ENCODE assay signal across 1 cellular context in the genomic region with DNA sequence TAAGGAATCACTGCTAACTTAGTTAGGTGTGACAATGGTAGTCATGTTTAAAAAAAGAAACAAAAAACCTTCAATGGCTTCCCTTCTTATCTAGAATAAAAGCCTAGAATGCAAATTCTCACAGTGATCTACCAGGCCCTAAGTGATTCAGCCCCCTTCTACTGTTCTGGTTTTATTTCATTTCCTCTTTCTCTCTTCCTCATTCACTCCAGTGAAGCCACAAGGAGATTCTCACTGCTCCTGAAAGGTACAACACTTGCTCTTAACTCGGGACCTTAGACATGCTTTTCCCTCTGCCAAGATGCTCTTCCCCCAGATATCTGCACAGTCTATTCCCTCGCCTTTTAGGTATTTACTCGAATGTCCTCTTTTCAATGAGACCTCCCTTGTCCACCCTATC.
TF ChIP-seq lines count a peak whose summit lies in the region.

No MANE protein-coding gene starts in this region.

TF ChIP-seq in WTC11, 78 proteins besides CTCF, POLR2A, EP300 and RAD21 (continued from another document):
- TF ChIP-seq, protein P1, sequence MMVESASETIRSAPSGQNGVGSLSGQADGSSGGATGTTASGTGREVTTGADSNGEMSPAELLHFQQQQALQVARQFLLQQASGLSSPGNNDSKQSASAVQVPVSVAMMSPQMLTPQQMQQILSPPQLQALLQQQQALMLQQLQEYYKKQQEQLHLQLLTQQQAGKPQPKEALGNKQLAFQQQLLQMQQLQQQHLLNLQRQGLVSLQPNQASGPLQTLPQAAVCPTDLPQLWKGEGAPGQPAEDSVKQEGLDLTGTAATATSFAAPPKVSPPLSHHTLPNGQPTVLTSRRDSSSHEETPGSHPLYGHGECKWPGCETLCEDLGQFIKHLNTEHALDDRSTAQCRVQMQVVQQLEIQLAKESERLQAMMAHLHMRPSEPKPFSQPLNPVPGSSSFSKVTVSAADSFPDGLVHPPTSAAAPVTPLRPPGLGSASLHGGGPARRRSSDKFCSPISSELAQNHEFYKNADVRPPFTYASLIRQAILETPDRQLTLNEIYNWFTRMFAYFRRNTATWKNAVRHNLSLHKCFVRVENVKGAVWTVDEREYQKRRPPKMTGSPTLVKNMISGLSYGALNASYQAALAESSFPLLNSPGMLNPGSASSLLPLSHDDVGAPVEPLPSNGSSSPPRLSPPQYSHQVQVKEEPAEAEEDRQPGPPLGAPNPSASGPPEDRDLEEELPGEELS (CRISPR knock-in tag; IDR thresholded peaks at IDR 0.05): no peak
- no peak for TF ChIP-seq KAT7 (CRISPR knock-in tag; IDR thresholded peaks at IDR 0.05; ENCODE audit: borderline replicate concordance)
- no peak for TF ChIP-seq ZNF138 (CRISPR knock-in tag; conservative IDR thresholded peaks at IDR 0.05)
- TF ChIP-seq, protein P2, sequence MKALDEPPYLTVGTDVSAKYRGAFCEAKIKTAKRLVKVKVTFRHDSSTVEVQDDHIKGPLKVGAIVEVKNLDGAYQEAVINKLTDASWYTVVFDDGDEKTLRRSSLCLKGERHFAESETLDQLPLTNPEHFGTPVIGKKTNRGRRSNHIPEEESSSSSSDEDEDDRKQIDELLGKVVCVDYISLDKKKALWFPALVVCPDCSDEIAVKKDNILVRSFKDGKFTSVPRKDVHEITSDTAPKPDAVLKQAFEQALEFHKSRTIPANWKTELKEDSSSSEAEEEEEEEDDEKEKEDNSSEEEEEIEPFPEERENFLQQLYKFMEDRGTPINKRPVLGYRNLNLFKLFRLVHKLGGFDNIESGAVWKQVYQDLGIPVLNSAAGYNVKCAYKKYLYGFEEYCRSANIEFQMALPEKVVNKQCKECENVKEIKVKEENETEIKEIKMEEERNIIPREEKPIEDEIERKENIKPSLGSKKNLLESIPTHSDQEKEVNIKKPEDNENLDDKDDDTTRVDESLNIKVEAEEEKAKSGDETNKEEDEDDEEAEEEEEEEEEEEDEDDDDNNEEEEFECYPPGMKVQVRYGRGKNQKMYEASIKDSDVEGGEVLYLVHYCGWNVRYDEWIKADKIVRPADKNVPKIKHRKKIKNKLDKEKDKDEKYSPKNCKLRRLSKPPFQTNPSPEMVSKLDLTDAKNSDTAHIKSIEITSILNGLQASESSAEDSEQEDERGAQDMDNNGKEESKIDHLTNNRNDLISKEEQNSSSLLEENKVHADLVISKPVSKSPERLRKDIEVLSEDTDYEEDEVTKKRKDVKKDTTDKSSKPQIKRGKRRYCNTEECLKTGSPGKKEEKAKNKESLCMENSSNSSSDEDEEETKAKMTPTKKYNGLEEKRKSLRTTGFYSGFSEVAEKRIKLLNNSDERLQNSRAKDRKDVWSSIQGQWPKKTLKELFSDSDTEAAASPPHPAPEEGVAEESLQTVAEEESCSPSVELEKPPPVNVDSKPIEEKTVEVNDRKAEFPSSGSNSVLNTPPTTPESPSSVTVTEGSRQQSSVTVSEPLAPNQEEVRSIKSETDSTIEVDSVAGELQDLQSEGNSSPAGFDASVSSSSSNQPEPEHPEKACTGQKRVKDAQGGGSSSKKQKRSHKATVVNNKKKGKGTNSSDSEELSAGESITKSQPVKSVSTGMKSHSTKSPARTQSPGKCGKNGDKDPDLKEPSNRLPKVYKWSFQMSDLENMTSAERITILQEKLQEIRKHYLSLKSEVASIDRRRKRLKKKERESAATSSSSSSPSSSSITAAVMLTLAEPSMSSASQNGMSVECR (CRISPR knock-in tag; IDR thresholded peaks at IDR 0.05; ENCODE audit: borderline replicate concordance): no peak
- TF ChIP-seq, protein P3, sequence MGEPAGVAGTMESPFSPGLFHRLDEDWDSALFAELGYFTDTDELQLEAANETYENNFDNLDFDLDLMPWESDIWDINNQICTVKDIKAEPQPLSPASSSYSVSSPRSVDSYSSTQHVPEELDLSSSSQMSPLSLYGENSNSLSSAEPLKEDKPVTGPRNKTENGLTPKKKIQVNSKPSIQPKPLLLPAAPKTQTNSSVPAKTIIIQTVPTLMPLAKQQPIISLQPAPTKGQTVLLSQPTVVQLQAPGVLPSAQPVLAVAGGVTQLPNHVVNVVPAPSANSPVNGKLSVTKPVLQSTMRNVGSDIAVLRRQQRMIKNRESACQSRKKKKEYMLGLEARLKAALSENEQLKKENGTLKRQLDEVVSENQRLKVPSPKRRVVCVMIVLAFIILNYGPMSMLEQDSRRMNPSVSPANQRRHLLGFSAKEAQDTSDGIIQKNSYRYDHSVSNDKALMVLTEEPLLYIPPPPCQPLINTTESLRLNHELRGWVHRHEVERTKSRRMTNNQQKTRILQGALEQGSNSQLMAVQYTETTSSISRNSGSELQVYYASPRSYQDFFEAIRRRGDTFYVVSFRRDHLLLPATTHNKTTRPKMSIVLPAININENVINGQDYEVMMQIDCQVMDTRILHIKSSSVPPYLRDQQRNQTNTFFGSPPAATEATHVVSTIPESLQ (CRISPR knock-in tag; IDR thresholded peaks at IDR 0.05): no peak
- TF ChIP-seq ELF4 (CRISPR knock-in tag; IDR thresholded peaks at IDR 0.05; ENCODE audit: low read depth): no peak
- no peak for TF ChIP-seq ZNF263 (CRISPR knock-in tag; IDR thresholded peaks at IDR 0.05; ENCODE audit: low read depth)
- no peak for TF ChIP-seq SP1 (CRISPR knock-in tag; conservative IDR thresholded peaks at IDR 0.05)
- no peak for TF ChIP-seq SMAD4 (CRISPR knock-in tag; IDR thresholded peaks at IDR 0.05)
- TF ChIP-seq OVOL2 (CRISPR knock-in tag; IDR thresholded peaks at IDR 0.05; ENCODE audit: borderline replicate concordance): no peak
TF ChIP-seq in WTC11: peak in this region for 0.
